Comparison of ENCODE assay signal across 1 cellular context in the genomic region with DNA sequence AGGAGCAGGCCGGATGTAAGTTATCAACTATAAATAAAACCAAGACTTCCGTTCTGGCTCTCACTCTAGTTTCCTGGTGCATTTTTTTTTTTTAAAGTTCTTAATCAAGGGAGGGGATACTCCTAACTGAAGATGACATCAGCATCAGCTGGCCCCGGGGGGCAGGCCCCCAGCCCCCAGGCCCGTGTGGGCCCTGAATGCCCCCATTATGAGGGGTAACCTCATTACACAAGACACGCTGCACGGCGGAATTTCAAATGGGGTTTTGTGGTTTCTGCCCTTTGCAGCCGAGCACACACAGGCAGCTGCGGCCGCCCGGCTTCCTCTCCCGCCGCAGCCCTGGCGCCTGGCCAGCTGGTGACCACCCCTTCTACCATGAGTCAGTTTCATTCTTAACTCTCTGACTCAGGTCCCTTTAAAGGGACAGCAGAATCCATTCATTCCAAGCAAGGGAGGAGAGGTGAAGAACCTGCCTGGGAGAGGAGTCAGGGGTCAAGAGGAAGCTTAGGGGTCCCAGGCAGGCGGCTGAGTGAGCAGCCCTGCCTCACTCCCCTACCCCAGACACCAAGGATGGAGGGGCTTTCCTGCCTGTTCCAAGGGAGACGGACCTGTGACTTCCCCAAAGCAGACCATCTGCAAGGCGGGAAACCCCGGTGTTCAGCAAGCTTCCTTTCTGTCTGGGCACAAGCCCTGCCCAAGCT.
TF ChIP-seq lines count a peak whose summit lies in the region.

No MANE protein-coding gene starts in this region.

TF ChIP-seq in A549, 52 proteins besides CTCF, POLR2A, EP300 and RAD21 (continued from another document):
- TF ChIP-seq, protein P1, sequence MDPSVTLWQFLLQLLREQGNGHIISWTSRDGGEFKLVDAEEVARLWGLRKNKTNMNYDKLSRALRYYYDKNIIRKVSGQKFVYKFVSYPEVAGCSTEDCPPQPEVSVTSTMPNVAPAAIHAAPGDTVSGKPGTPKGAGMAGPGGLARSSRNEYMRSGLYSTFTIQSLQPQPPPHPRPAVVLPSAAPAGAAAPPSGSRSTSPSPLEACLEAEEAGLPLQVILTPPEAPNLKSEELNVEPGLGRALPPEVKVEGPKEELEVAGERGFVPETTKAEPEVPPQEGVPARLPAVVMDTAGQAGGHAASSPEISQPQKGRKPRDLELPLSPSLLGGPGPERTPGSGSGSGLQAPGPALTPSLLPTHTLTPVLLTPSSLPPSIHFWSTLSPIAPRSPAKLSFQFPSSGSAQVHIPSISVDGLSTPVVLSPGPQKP (IDR thresholded peaks at IDR 0.05; ENCODE audit: low read depth, low read length): no peak
- TF ChIP-seq ZNF302 (CRISPR knock-in tag; IDR thresholded peaks at IDR 0.05) (peak; percentile 64), HDAC2 (IDR thresholded peaks at IDR 0.05) (no peak), CHD2 (IDR thresholded peaks at IDR 0.05; ENCODE audit: low read length, partially characterized antibody) (no peak), HOXB5 (CRISPR knock-in tag; IDR thresholded peaks at IDR 0.05) (0 out of 2 replicates have a peak, but pooled peaks have one; percentile 36), KDM5A (IDR thresholded peaks at IDR 0.05) (no peak), MAFK (IDR thresholded peaks at IDR 0.05; ENCODE audit: partially characterized antibody) (peak; percentile 36), ZSCAN20 (CRISPR knock-in tag; IDR thresholded peaks at IDR 0.05) (no peak), TP53 (CRISPR knock-in tag; IDR thresholded peaks at IDR 0.05) (no peak), JUN (IDR thresholded peaks at IDR 0.05) (peak; percentile 95 to 98), KDM1A (IDR thresholded peaks at IDR 0.05; ENCODE audit: low read depth) (0 out of 2 replicates have a peak, but pooled peaks have one; percentile 10), HOXA7 (CRISPR knock-in tag; IDR thresholded peaks at IDR 0.05) (no peak), SMC3 (IDR thresholded peaks at IDR 0.05) (peak; percentile 58; the same call in 2 of the 3 replicates), EHF (CRISPR knock-in tag; IDR thresholded peaks at IDR 0.05) (no peak; the same call in 1 of the 2 replicates), MYC (IDR thresholded peaks at IDR 0.05; ENCODE audit: borderline replicate concordance, low read length) (0 out of 2 replicates have a peak, but pooled peaks have one; percentile 30), MAZ (IDR thresholded peaks at IDR 0.05; ENCODE audit: borderline replicate concordance, low read depth, low read length) (peak; percentile 86), ZFP36 (IDR thresholded peaks at IDR 0.05; ENCODE audit: borderline replicate concordance, partially characterized antibody) (no peak), TFCP2L1 (CRISPR knock-in tag; IDR thresholded peaks at IDR 0.05) (no peak), PHF8 (IDR thresholded peaks at IDR 0.05; ENCODE audit: borderline replicate concordance, low read depth) (no peak)
- TF ChIP-seq, protein P2, sequence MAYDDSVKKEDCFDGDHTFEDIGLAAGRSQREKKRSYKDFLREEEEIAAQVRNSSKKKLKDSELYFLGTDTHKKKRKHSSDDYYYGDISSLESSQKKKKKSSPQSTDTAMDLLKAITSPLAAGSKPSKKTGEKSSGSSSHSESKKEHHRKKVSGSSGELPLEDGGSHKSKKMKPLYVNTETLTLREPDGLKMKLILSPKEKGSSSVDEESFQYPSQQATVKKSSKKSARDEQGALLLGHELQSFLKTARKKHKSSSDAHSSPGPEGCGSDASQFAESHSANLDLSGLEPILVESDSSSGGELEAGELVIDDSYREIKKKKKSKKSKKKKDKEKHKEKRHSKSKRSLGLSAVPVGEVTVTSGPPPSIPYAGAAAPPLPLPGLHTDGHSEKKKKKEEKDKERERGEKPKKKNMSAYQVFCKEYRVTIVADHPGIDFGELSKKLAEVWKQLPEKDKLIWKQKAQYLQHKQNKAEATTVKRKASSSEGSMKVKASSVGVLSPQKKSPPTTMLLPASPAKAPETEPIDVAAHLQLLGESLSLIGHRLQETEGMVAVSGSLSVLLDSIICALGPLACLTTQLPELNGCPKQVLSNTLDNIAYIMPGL (CRISPR knock-in tag; IDR thresholded peaks at IDR 0.05; ENCODE audit: borderline replicate concordance): no peak
- TF ChIP-seq, protein P3, sequence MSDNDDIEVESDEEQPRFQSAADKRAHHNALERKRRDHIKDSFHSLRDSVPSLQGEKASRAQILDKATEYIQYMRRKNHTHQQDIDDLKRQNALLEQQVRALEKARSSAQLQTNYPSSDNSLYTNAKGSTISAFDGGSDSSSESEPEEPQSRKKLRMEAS (IDR thresholded peaks at IDR 0.05): peak; percentile 88
- TF ChIP-seq, protein P4, sequence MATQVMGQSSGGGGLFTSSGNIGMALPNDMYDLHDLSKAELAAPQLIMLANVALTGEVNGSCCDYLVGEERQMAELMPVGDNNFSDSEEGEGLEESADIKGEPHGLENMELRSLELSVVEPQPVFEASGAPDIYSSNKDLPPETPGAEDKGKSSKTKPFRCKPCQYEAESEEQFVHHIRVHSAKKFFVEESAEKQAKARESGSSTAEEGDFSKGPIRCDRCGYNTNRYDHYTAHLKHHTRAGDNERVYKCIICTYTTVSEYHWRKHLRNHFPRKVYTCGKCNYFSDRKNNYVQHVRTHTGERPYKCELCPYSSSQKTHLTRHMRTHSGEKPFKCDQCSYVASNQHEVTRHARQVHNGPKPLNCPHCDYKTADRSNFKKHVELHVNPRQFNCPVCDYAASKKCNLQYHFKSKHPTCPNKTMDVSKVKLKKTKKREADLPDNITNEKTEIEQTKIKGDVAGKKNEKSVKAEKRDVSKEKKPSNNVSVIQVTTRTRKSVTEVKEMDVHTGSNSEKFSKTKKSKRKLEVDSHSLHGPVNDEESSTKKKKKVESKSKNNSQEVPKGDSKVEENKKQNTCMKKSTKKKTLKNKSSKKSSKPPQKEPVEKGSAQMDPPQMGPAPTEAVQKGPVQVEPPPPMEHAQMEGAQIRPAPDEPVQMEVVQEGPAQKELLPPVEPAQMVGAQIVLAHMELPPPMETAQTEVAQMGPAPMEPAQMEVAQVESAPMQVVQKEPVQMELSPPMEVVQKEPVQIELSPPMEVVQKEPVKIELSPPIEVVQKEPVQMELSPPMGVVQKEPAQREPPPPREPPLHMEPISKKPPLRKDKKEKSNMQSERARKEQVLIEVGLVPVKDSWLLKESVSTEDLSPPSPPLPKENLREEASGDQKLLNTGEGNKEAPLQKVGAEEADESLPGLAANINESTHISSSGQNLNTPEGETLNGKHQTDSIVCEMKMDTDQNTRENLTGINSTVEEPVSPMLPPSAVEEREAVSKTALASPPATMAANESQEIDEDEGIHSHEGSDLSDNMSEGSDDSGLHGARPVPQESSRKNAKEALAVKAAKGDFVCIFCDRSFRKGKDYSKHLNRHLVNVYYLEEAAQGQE (IDR thresholded peaks at IDR 0.05): no peak
- TF ChIP-seq, protein P5, sequence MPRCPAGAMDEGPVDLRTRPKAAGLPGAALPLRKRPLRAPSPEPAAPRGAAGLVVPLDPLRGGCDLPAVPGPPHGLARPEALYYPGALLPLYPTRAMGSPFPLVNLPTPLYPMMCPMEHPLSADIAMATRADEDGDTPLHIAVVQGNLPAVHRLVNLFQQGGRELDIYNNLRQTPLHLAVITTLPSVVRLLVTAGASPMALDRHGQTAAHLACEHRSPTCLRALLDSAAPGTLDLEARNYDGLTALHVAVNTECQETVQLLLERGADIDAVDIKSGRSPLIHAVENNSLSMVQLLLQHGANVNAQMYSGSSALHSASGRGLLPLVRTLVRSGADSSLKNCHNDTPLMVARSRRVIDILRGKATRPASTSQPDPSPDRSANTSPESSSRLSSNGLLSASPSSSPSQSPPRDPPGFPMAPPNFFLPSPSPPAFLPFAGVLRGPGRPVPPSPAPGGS (IDR thresholded peaks at IDR 0.05): peak; percentile 96
- TF ChIP-seq, protein P6, sequence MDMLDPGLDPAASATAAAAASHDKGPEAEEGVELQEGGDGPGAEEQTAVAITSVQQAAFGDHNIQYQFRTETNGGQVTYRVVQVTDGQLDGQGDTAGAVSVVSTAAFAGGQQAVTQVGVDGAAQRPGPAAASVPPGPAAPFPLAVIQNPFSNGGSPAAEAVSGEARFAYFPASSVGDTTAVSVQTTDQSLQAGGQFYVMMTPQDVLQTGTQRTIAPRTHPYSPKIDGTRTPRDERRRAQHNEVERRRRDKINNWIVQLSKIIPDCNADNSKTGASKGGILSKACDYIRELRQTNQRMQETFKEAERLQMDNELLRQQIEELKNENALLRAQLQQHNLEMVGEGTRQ (IDR thresholded peaks at IDR 0.05): 0 out of 2 replicates have a peak, but pooled peaks have one; percentile 1
